Comparison of ENCODE assay signal across 8 cellular contexts in genomic region chr10:31926765-31927596, GRCh38. TPM values are rescaled to one million over a fixed set of nuclear protein-coding genes. Genes with fewer than 3 reads are reported as not detected.
DNase-seq lines count a peak whose midpoint lies in the region; ATAC-seq, FAIRE-seq and TF ChIP-seq lines count a peak whose summit lies in the region.

No MANE protein-coding gene starts in this region.

- H2AFZ ChIP-seq in GM23248 = peak overlapping the region; percentile 93

- peaks cover 54% of the 10 kb centered on the region for H3K4me1 Mint-ChIP-seq in activated naive CD8-positive, alpha-beta T cell treated with anti-CD3 and anti-CD28 coated beads for 36 hours

- no peak for TF ChIP-seq POLR2A in A549 (IDR thresholded peaks at IDR 0.05; ENCODE audit: low read length)

- H3K79me2 ChIP-seq in GM23248 (ENCODE audit: insufficient read depth) = peaks cover 62% of the 10 kb centered on the region

- peak in 1 of 2 experiments; percentile 7; a peak in 1 of 6 replicates for ATAC-seq in A549
- no peak for ATAC-seq in HG02610 (IDR thresholded peaks at IDR 0.05; ENCODE audit: unreplicated experiment)

- TF ChIP-seq RAD21 in A549 (conservative IDR thresholded peaks at IDR 0.05 in 1 of 2, IDR thresholded peaks at IDR 0.05 in 1 of 2) = no peak

- no peak for TF ChIP-seq CTCF in A549 (IDR thresholded peaks at IDR 0.05)

- peak overlapping the region; percentile 91 for H3K4me3 ChIP-seq in A549
- H3K4me3 ChIP-seq in GM23248 = peak overlapping the region; percentile 89
- H3K4me3 ChIP-seq in thymus (ENCODE audit: low read length) = peak overlapping the region; percentile 98

- H3K4me1 ChIP-seq in A549 (peaks cover 45% of the 10 kb centered on the region), GM23248 (ENCODE audit: insufficient read depth) (peaks cover 34% of the 10 kb centered on the region), thymus (ENCODE audit: control insufficient read depth, insufficient read depth, low read length) (peaks cover 4% of the 10 kb centered on the region)

- CTCF ChIA-PET in A549 (lab: Yijun Ruan, JAX) = interaction anchor here (0.6 to 4.4 kb wide), 11 partner anchors 10 to 88 kb away, joined by 3 to 33 read pairs (median 3); no protein-coding TSS in a partner anchor

- peaks cover 15% of the 10 kb centered on the region; the same call in 1 of the 2 replicates for H4K20me1 ChIP-seq in GM23248 (ENCODE audit: insufficient read depth)

- peak overlapping the region; percentile 96 for H3K9ac ChIP-seq in GM23248

- H3K4me2 ChIP-seq in A549 (peak overlapping the region; percentile 90), GM23248 (ENCODE audit: unreplicated experiment) (peak overlapping the region; percentile 98)

- peaks cover 10% of the 10 kb centered on the region for H3K36me3 Mint-ChIP-seq in activated naive CD8-positive, alpha-beta T cell treated with anti-CD3 and anti-CD28 coated beads for 36 hours

- H3K9me3 ChIP-seq in A549 (0 out of 3 replicates have a peak, but pooled peaks cover 2% of the 10 kb centered on the region), GM23248 (ENCODE audit: low read depth) (no peaks in the 10 kb centered on the region), thymus (ENCODE audit: control insufficient read depth) (no peaks in the 10 kb centered on the region)

- DNase-seq in A549 (ENCODE audit: low read depth in 1 of 2, low spot score in 1 of 2) (peak in 1 of 2 experiments; percentile 38), GM23248 (peak; percentile 59), kidney tubule cell (ENCODE audit: low spot score) (peak; percentile 17), midbrain (lab: John Stamatoyannopoulos, UW) (no peak), NK-92 (lab: John Stamatoyannopoulos, UW; ENCODE audit: unreplicated experiment) (no peak)
- DNase-seq in activated naive CD8-positive, alpha-beta T cell treated with anti-CD3 and anti-CD28 coated beads for 36 hours = no peak

- in situ Hi-C loops in GM23248 (cut with MboI) = no loop called here

- H3K36me3 ChIP-seq in GM23248 (ENCODE audit: low read depth) (no peaks in the 10 kb centered on the region), thymus (ENCODE audit: control insufficient read depth, insufficient read depth) (no peaks in the 10 kb centered on the region)

- no peaks in the 10 kb centered on the region for H3K27me3 Mint-ChIP-seq in activated naive CD8-positive, alpha-beta T cell treated with anti-CD3 and anti-CD28 coated beads for 36 hours

- TF ChIP-seq EP300 in A549 (IDR thresholded peaks at IDR 0.05) = no peak

- no peak for FAIRE-seq in A549 (lab: Jason Lieb, UNC)

- H3K4me3 Mint-ChIP-seq in activated naive CD8-positive, alpha-beta T cell treated with anti-CD3 and anti-CD28 coated beads for 36 hours = peak overlapping the region; percentile 86

- peak overlapping the region; percentile 78 for H3K27ac Mint-ChIP-seq in activated naive CD8-positive, alpha-beta T cell treated with anti-CD3 and anti-CD28 coated beads for 36 hours

- H3K9me2 ChIP-seq in GM23248 (ENCODE audit: insufficient read depth) = no peaks in the 10 kb centered on the region

- H3K27ac ChIP-seq in A549 = peak overlapping the region; percentile 97 to 99
- H3K27ac ChIP-seq in GM23248 = peak overlapping the region; percentile 93
- no peak overlapping the region for H3K27ac ChIP-seq in thymus (ENCODE audit: low read depth)

- H3F3A ChIP-seq in GM23248 (ENCODE audit: insufficient read depth) = peaks cover 29% of the 10 kb centered on the region

- POLR2A ChIA-PET in A549 (lab: Yijun Ruan, JAX) = interaction anchor here (0.7 to 3.8 kb wide), 5 partner anchors 30 to 64 kb away, joined by 3 to 30 read pairs (median 3); no protein-coding TSS in a partner anchor

- WGBS in A549 (ENCODE audit: missing lambda C conversion rate) = 2% methylated on average over 22 of the region's 22 CpGs
- 2 to 4% methylated on average over 22 of the region's 22 CpGs for WGBS in GM23248 (ENCODE audit: low coverage in 1 of 2, low lambda C conversion rate in 2 of 2, missing lambda C conversion rate in 2 of 2), 2 experiments
- WGBS in thymus = 67% methylated on average over 22 of the region's 22 CpGs

- peaks cover 5% of the 10 kb centered on the region for H3K9me3 Mint-ChIP-seq in activated naive CD8-positive, alpha-beta T cell treated with anti-CD3 and anti-CD28 coated beads for 36 hours

- no peaks in the 10 kb centered on the region for H3K27me3 ChIP-seq in GM23248 (replicated peaks; ENCODE audit: insufficient read depth)
- H3K27me3 ChIP-seq in thymus (ENCODE audit: control insufficient read depth, insufficient read depth) = no peaks in the 10 kb centered on the region

TF ChIP-seq in A549, 52 proteins besides CTCF, POLR2A, EP300 and RAD21:
- TF ChIP-seq USF2 (IDR thresholded peaks at IDR 0.05) (no peak), HOXA7 (CRISPR knock-in tag; IDR thresholded peaks at IDR 0.05) (no peak), RCOR1 (IDR thresholded peaks at IDR 0.05; ENCODE audit: low read depth, low read length) (no peak), HDAC2 (IDR thresholded peaks at IDR 0.05) (no peak), MAX (IDR thresholded peaks at IDR 0.05) (0 out of 2 replicates have a peak, but pooled peaks have one; percentile 0), JUN (IDR thresholded peaks at IDR 0.05) (no peak), JUNB (IDR thresholded peaks at IDR 0.05) (no peak), FOSL2 (IDR thresholded peaks at IDR 0.05) (no peak), FOSL2 (CRISPR knock-in tag; IDR thresholded peaks at IDR 0.05) (peak; percentile 83)

RNA-seq across cellular contexts. Expression of gene ARHGAP12, which starts 1.6 kb away (rescaled TPM):
- polyA plus RNA-seq in A549 (2011; rRNA removed) (39.0 and 49.3 TPM in 2 replicates), A549 (2017; fragmentation: RNase III; extraction: RNeasy Plus Mini Kit Qiagen cat#74134 plus additional on column Dnase treatment) (22.1 to 26.9 TPM (median 24.8 TPM) in 3 replicates), GM23248 (2016; fragmentation: Nextera tagmentation; extraction: Ambion mirVana) (20.1 and 20.3 TPM in 2 replicates), thymus (43.5 TPM)
- 6.3 and 7.7 TPM in 2 replicates for polyA plus RNA-seq in A549 (2012; cell fraction: cytosol; rRNA removed)
- 6.2 and 12.8 TPM in 2 replicates for polyA plus RNA-seq in A549 (2012; cell fraction: nucleus; rRNA removed)
- polyA minus RNA-seq in A549 (2011; rRNA and poly(A)+ RNA removed) = 32.2 and 32.4 TPM in 2 replicates
- 43.3 and 47.3 TPM in 2 replicates for total RNA-seq in GM23248 (2014; rRNA removed; shearing (Covaris generic))
- total RNA-seq in activated naive CD8-positive, alpha-beta T cell treated with anti-CD3 and anti-CD28 coated beads for 36 hours = 1 to 10 TPM; 2.8 to 3.4 TPM

Comparison
In these comparisons a context has a peak if more than half of its experiments do, and no peak if none do; other contexts are left out.
1. DNase-seq: peak in GM23248 (single experiment) and kidney tubule cell (single experiment); none in activated naive CD8-positive, alpha-beta T cell treated with anti-CD3 and anti-CD28 coated beads for 36 hours (single experiment), midbrain (single experiment) and NK-92 (single experiment).
2. Peak in every context shown above with its lines, with median percentiles within 50 percentile points of each other: H3K4me3 ChIP-seq.